ENCODE assay signal across 8 cellular contexts in genomic region chr6:30618270-30618787, GRCh38. TPM values are rescaled to one million over a fixed set of nuclear protein-coding genes. Genes with fewer than 3 reads are reported as not detected.
DNase-seq lines count a peak whose midpoint lies in the region; ATAC-seq lines count a peak whose summit lies in the region.

No MANE protein-coding gene starts in this region.

- no peak overlapping the region for H3K18ac ChIP-seq in neuronal stem cell (ENCODE audit: low read length)

- no CpG with 5 or more reads among the region's 8 CpGs for WGBS in neuronal stem cell (ENCODE audit: extremely low coverage in 2 of 2, insufficient read length in 2 of 2, insufficient replicate concordance in 1 of 2), 2 donors

- H2BK15ac ChIP-seq in neuronal stem cell (ENCODE audit: low read length) = no peak overlapping the region

- no peak overlapping the region for H2BK5ac ChIP-seq in neuronal stem cell (ENCODE audit: low read length)

- H2AK5ac ChIP-seq in neuronal stem cell (ENCODE audit: low read depth, low read length) = no peak overlapping the region

- H4K8ac ChIP-seq in neuronal stem cell (ENCODE audit: low read depth, low read length) = no peak overlapping the region

- peak overlapping the region; percentile 81 for H2AFZ ChIP-seq in neuronal stem cell (ENCODE audit: low read length)

- H3K9ac ChIP-seq in endocrine pancreas (ENCODE audit: control insufficient read depth, insufficient read depth, low read length) (peak overlapping the region; percentile 98), neuronal stem cell (ENCODE audit: low read depth, low read length, poor library complexity) (no peak overlapping the region)

- no peak overlapping the region for H3K4ac ChIP-seq in neuronal stem cell (ENCODE audit: low read length)

- no peak overlapping the region for H3K14ac ChIP-seq in neuronal stem cell (ENCODE audit: low read length)

- no peak overlapping the region for H2BK120ac ChIP-seq in neuronal stem cell (ENCODE audit: low read depth, low read length)

- H3K4me3 ChIP-seq in endocrine pancreas (ENCODE audit: control insufficient read depth, insufficient read depth, low read length) = peak overlapping the region; percentile 89
- peak overlapping the region; percentile 73 to 87 for H3K4me3 ChIP-seq in neuronal stem cell (ENCODE audit: low read length in 2 of 2)

- H3K4me1 ChIP-seq in endocrine pancreas (ENCODE audit: control insufficient read depth, insufficient read depth, low read length) (peaks cover 17% of the 10 kb centered on the region), neuronal stem cell (ENCODE audit: control insufficient read depth in 2 of 2, insufficient read depth in 1 of 2, low read depth in 1 of 2, low read length in 2 of 2) (peaks cover 10 to 11% of the 10 kb centered on the region in 2 donors)

- H3K36me3 ChIP-seq in endocrine pancreas (ENCODE audit: control insufficient read depth, insufficient read depth, low read length) (peaks cover 11% of the 10 kb centered on the region), neuronal stem cell (replicated peaks in 1 of 2; ENCODE audit: control insufficient read depth in 2 of 2, insufficient read depth in 2 of 2, low read length in 2 of 2) (peaks cover 10 to 71% of the 10 kb centered on the region in 2 donors)

- no peak overlapping the region for H2BK12ac ChIP-seq in neuronal stem cell (ENCODE audit: low read length)

- H3K79me1 ChIP-seq in neuronal stem cell (ENCODE audit: low read depth, low read length) = peaks cover 2% of the 10 kb centered on the region

- H3K27me3 ChIP-seq in endocrine pancreas (ENCODE audit: control insufficient read depth, insufficient read depth, low read length) (no peaks in the 10 kb centered on the region), neuronal stem cell (ENCODE audit: control insufficient read depth in 3 of 3, insufficient read depth in 3 of 3, low read depth in 1 of 3, low read length in 3 of 3) (no peaks in the 10 kb centered on the region)

- H3K4me2 ChIP-seq in neuronal stem cell (ENCODE audit: insufficient read depth, low read length, poor library complexity, severe bottlenecking) = peak overlapping the region; percentile 45

- H3K9me3 ChIP-seq in endocrine pancreas (ENCODE audit: control insufficient read depth, low read length) = no peaks in the 10 kb centered on the region
- H3K9me3 ChIP-seq in neuronal stem cell (replicated peaks in 1 of 2; ENCODE audit: control insufficient read depth in 2 of 2, insufficient read depth in 1 of 2, low read depth in 1 of 2, low read length in 2 of 2) = no peaks in the 10 kb centered on the region

- no peak overlapping the region for H4K91ac ChIP-seq in neuronal stem cell (ENCODE audit: low read depth, low read length, poor library complexity)

- DNase-seq in DMS 273 (lab: John Stamatoyannopoulos, UW; ENCODE audit: unreplicated experiment) (peak; percentile 72), NCI-H69 (lab: John Stamatoyannopoulos, UW) (peak; percentile 53), neuronal stem cell (ENCODE audit: low spot score) (no peak), ureter (ENCODE audit: low spot score) (no peak), dedifferentiated amniotic fluid mesenchymal stem cell (ENCODE audit: extremely low spot score) (no peak)
- DNase-seq in stimulated activated CD4-positive, alpha-beta T cell treated with anti-CD3 and anti-CD28 coated beads, Interleukin-2, amount 100 ng/mL, for 48 hours = no peak

- no peak overlapping the region for H3K27ac ChIP-seq in neuronal stem cell (replicated peaks; ENCODE audit: low read length)

- no peak overlapping the region for H3K23ac ChIP-seq in neuronal stem cell (ENCODE audit: low read depth, low read length, poor library complexity)

- no peak for ATAC-seq in GM19035 (IDR thresholded peaks at IDR 0.05; ENCODE audit: unreplicated experiment)

RNA-seq across cellular contexts. Expression of gene MRPS18B, which starts 0.7 kb away (rescaled TPM):
- 34.2 TPM for polyA plus RNA-seq in neuronal stem cell (2013, experiment 1 of 2)
- 37.0 TPM for polyA plus RNA-seq in neuronal stem cell (2013, experiment 2 of 2)
- total RNA-seq in ureter = 56.0 TPM

RNA-seq across cellular contexts. Expression of gene PPP1R10, which starts 1.3 kb away (rescaled TPM):
- polyA plus RNA-seq in neuronal stem cell (2013, experiment 1 of 2) = 85.6 TPM
- polyA plus RNA-seq in neuronal stem cell (2013, experiment 2 of 2) = 93.7 TPM
- 93.7 TPM for total RNA-seq in ureter

RNA-seq across cellular contexts. Expression of gene ATAT1, which starts 8.3 kb away (rescaled TPM):
- polyA plus RNA-seq in neuronal stem cell (2013, experiment 1 of 2) = 59.8 TPM
- 56.1 TPM for polyA plus RNA-seq in neuronal stem cell (2013, experiment 2 of 2)
- 22.7 TPM for total RNA-seq in ureter

RNA-seq across cellular contexts. Expression of gene C6orf136, which starts 28.6 kb away (rescaled TPM):
- polyA plus RNA-seq in neuronal stem cell (2013, experiment 1 of 2) = 17.2 TPM
- polyA plus RNA-seq in neuronal stem cell (2013, experiment 2 of 2) = 16.5 TPM
- total RNA-seq in ureter = 27.1 TPM

RNA-seq across cellular contexts. Expression of gene ABCF1, which starts 47.1 kb away (rescaled TPM):
- 66.4 TPM for polyA plus RNA-seq in neuronal stem cell (2013, experiment 1 of 2)
- 63.9 TPM for polyA plus RNA-seq in neuronal stem cell (2013, experiment 2 of 2)
- total RNA-seq in ureter = 63.9 TPM

Comparison
In these comparisons a context has a peak if more than half of its experiments do, and no peak if none do; other contexts are left out.
1. DNase-seq: peak in DMS 273 (single experiment) and NCI-H69 (single experiment); none in neuronal stem cell (single experiment), ureter (single experiment), dedifferentiated amniotic fluid mesenchymal stem cell (single experiment) and stimulated activated CD4-positive, alpha-beta T cell treated with anti-CD3 and anti-CD28 coated beads, Interleukin-2, amount 100 ng/mL, for 48 hours (0 of 2).